Comparison of ENCODE assay signal across 1 cellular context in the genomic region with DNA sequence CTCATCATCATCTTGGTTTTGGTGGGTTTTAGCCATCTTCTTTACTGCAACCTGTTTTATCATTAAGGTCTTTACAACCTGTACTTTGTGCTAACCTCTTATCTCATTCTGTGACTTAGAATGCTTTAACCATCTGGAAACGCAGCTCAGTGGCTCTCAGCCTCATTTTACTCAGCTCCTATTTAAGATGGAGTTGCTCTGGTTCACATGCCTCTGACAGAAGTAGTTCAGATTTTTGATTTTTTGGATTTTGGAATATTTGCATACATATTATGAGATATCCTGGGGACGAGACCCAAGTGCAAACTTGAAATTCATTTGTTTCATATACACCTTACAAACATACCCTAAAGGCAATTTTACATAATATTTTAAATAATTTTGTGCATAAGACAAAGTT.
TF ChIP-seq lines count a peak whose summit lies in the region.

No MANE protein-coding gene starts in this region.

TF ChIP-seq in K562, 482 proteins besides CTCF, POLR2A, EP300 and RAD21 (continued from another document):
- TF ChIP-seq, protein P1, sequence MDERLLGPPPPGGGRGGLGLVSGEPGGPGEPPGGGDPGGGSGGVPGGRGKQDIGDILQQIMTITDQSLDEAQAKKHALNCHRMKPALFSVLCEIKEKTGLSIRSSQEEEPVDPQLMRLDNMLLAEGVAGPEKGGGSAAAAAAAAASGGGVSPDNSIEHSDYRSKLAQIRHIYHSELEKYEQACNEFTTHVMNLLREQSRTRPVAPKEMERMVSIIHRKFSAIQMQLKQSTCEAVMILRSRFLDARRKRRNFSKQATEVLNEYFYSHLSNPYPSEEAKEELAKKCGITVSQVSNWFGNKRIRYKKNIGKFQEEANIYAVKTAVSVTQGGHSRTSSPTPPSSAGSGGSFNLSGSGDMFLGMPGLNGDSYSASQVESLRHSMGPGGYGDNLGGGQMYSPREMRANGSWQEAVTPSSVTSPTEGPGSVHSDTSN (CRISPR knock-in tag; IDR thresholded peaks at IDR 0.05; ENCODE audit: low read depth) = no peak
- TF ChIP-seq, protein P1 (tag; conservative IDR thresholded peaks at IDR 0.05; ENCODE audit: low read depth) = 0 out of 2 replicates have a peak, but pooled peaks have one; percentile 14
- peak; percentile 83 for TF ChIP-seq MEF2D (tag; conservative IDR thresholded peaks at IDR 0.05; ENCODE audit: low read depth)
- TF ChIP-seq, protein P2, sequence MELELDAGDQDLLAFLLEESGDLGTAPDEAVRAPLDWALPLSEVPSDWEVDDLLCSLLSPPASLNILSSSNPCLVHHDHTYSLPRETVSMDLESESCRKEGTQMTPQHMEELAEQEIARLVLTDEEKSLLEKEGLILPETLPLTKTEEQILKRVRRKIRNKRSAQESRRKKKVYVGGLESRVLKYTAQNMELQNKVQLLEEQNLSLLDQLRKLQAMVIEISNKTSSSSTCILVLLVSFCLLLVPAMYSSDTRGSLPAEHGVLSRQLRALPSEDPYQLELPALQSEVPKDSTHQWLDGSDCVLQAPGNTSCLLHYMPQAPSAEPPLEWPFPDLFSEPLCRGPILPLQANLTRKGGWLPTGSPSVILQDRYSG (tag; conservative IDR thresholded peaks at IDR 0.05; ENCODE audit: low read depth) = peak; percentile 92
- no peak for TF ChIP-seq ZNF282 (CRISPR knock-in tag; IDR thresholded peaks at IDR 0.05)
- peak; percentile 80; the same call in 1 of the 2 replicates for TF ChIP-seq MTF1 (CRISPR knock-in tag; IDR thresholded peaks at IDR 0.05; ENCODE audit: borderline replicate concordance)
